1 cellular context compared by ENCODE assay signal in genomic region chr1:227729881-227730629, GRCh38.
TF ChIP-seq lines count a peak whose summit lies in the region.

No MANE protein-coding gene starts in this region.

TF ChIP-seq in HEK293, 187 proteins besides CTCF, POLR2A, EP300 and RAD21 (continued from another document):
- TF ChIP-seq PRDM2 (tag by site-specific recombination; IDR thresholded peaks at IDR 0.05; ENCODE audit: borderline replicate concordance) (no peak), ZBTB44 (tag by site-specific recombination; IDR thresholded peaks at IDR 0.05) (peak; percentile 64; the same call in 1 of the 2 replicates), ZSCAN30 (tag by site-specific recombination; IDR thresholded peaks at IDR 0.05) (no peak), HIC1 (tag by site-specific recombination; IDR thresholded peaks at IDR 0.05) (no peak), ZNF488 (tag by site-specific recombination; IDR thresholded peaks at IDR 0.05) (no peak), ZNF362 (tag by site-specific recombination; IDR thresholded peaks at IDR 0.05) (0 out of 2 replicates have a peak, but pooled peaks have one; percentile 60), GLIS1 (tag by site-specific recombination; IDR thresholded peaks at IDR 0.05) (peak; percentile 45), ZBTB48 (tag by site-specific recombination; IDR thresholded peaks at IDR 0.05) (no peak; the same call in 1 of the 2 replicates), ZNF2 (tag by site-specific recombination; IDR thresholded peaks at IDR 0.05) (peak; percentile 98), ZNF677 (tag by site-specific recombination; IDR thresholded peaks at IDR 0.05) (no peak), ZNF148 (tag by site-specific recombination; IDR thresholded peaks at IDR 0.05; ENCODE audit: borderline replicate concordance) (no peak), MZF1 (tag by site-specific recombination; IDR thresholded peaks at IDR 0.05; ENCODE audit: borderline replicate concordance) (no peak), ZNF239 (tag by site-specific recombination; IDR thresholded peaks at IDR 0.05) (no peak), ZNF707 (tag by site-specific recombination; IDR thresholded peaks at IDR 0.05) (no peak), ZBTB17 (tag by site-specific recombination; IDR thresholded peaks at IDR 0.05) (peak; percentile 79), ZNF214 (tag by site-specific recombination; IDR thresholded peaks at IDR 0.05; ENCODE audit: borderline replicate concordance) (no peak), ZNF341 (tag by site-specific recombination; IDR thresholded peaks at IDR 0.05; ENCODE audit: low read depth) (no peak), ZFP41 (tag by site-specific recombination; IDR thresholded peaks at IDR 0.05; ENCODE audit: borderline replicate concordance) (no peak)
